In the genomic region with DNA sequence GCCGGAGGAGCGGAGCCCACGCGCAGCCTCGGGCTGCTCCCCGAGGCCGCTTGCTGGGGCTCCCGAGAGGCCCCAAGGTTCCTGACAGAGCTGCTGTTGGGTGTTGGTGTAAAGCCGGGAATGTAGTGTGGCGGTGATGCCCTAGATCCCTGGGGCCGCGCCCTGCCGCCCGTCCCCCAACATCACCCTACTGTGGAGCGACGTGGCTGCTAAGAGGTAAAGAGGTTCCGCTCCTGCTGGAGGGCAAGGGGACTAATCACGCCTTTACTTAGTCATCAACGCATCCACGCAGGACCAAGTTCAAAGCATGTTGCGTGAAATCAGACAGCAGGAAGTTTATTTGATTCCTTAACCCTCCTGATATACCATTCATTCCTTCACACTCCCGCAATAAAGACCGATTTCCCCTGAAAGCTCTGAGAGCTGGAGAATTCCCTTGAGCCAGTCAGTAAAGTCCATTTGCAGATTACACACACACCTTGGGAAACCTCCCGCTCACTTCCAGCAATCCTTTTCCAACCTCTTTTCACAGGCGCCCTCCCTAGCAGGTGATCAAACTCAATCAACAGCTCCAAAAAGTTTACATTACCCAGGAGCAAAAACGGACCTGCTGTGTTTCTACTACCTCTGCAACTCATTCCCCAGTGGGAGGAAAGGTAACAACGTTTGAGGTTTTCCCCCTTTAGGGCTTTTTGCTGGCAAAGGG, we compare ENCODE assay signal across 13 cellular contexts. TPM values are rescaled to one million over a fixed set of nuclear protein-coding genes. Genes with fewer than 3 reads are reported as not detected.
DNase-seq lines count a peak whose midpoint lies in the region; ATAC-seq and TF ChIP-seq lines count a peak whose summit lies in the region.
"Had no signal": no experiment of that assay in that cellular context is flagged by ENCODE, and none has a peak within 500 bp of the region (broad histone marks: within the 10 kb centered on the region; RNA-seq: fewer than 3 reads in every experiment).

No MANE protein-coding gene starts in this region.

- no peaks in the 10 kb centered on the region for H3K79me2 ChIP-seq in Karpas-422 (ENCODE audit: low read length)

- no peaks in the 10 kb centered on the region for H4K20me1 ChIP-seq in Karpas-422 (ENCODE audit: insufficient read depth, low read depth, low read length)

- H3K4me3 ChIP-seq in H7 (ENCODE audit: insufficient read depth, low read depth, low read length), result peak overlapping the region; percentile 59
- H3K4me3 ChIP-seq in body of pancreas, result no peak overlapping the region
- H3K4me3 ChIP-seq in iPS-11a (ENCODE audit: low read depth, low read length), result peak overlapping the region; percentile 49
- no peak overlapping the region for H3K4me3 ChIP-seq in Karpas-422 (ENCODE audit: low read length)
- H3K4me3 ChIP-seq: PC-9 had no signal

- ATAC-seq in body of pancreas (peak; percentile 15), GM19035 (IDR thresholded peaks at IDR 0.05; ENCODE audit: unreplicated experiment) (no peak), HG02571 (IDR thresholded peaks at IDR 0.05; ENCODE audit: unreplicated experiment) (no peak)
- ATAC-seq: CD8-positive, alpha-beta T cell had no signal

- H3K9me2 ChIP-seq in Karpas-422 (replicated peaks; ENCODE audit: insufficient read depth, low read length), result no peaks in the 10 kb centered on the region

- WGBS in body of pancreas, 2 donors, result 3 to 4% methylated on average over 13 to 27 of the region's 27 CpGs

- H3K27me3 ChIP-seq in H7 (ENCODE audit: control insufficient read depth, insufficient read depth, low read length) (peaks cover 40% of the 10 kb centered on the region), body of pancreas (peaks cover 0 to 24% of the 10 kb centered on the region in 2 donors), Karpas-422 (ENCODE audit: low read length) (no peaks in the 10 kb centered on the region)

- peaks cover 18% of the 10 kb centered on the region for H3K4me1 ChIP-seq in body of pancreas
- H3K4me1 ChIP-seq in Karpas-422 (ENCODE audit: low read length), result no peaks in the 10 kb centered on the region

- no peak overlapping the region for H3K4me2 ChIP-seq in Karpas-422 (ENCODE audit: low read depth, low read length, poor library complexity, severe bottlenecking)
- H3K4me2 ChIP-seq: PC-9 had no signal

- no peak for TF ChIP-seq POLR2A in body of pancreas (IDR thresholded peaks at IDR 0.05)

- intact Hi-C loops in body of pancreas (cut with DNase I), result no loop called here

- no peak for TF ChIP-seq CTCF in body of pancreas (IDR thresholded peaks at IDR 0.05)

- DNase-seq in H7, result peak; percentile 10
- DNase-seq in body of pancreas, result no peak
- peak; percentile 76 for DNase-seq in retina
- no peak for DNase-seq in germinal center (ENCODE audit: low spot score)
- no peak for DNase-seq in Karpas-422
- DNase-seq: activated B cell treated with CpG ODN at 0.5 μM for 24 hours; CD8-positive, alpha-beta T cell; naive B cell; NCI-H1417 treated with DMSO at 0.1 percent for 48 hours; PC-9 had no signal

- no peaks in the 10 kb centered on the region for H3K9me3 ChIP-seq in body of pancreas
- H3K9me3 ChIP-seq in Karpas-422 (ENCODE audit: low read length), result peaks cover 7% of the 10 kb centered on the region

- no peaks in the 10 kb centered on the region for H3K36me3 ChIP-seq in H7 (replicated peaks; ENCODE audit: control insufficient read depth, insufficient read depth, low read length)
- no peaks in the 10 kb centered on the region for H3K36me3 ChIP-seq in body of pancreas (replicated peaks in 1 of 2; ENCODE audit: insufficient read depth in 1 of 2, low read depth in 2 of 2)
- H3K36me3 ChIP-seq in Karpas-422 (ENCODE audit: insufficient read depth, low read length), result no peaks in the 10 kb centered on the region

- no peak overlapping the region for H2AFZ ChIP-seq in Karpas-422 (ENCODE audit: low read length)
- H2AFZ ChIP-seq: PC-9 had no signal

- no peak overlapping the region for H3K9ac ChIP-seq in Karpas-422 (ENCODE audit: low read length)

- H3K27ac ChIP-seq in body of pancreas (no peak overlapping the region), Karpas-422 (ENCODE audit: low read length) (no peak overlapping the region)
- H3K27ac ChIP-seq: PC-9 had no signal

RNA-seq across cellular contexts. Expression of gene GABRA2, which starts 0.6 kb away (rescaled TPM):
- 0.17 and 1.4 TPM in 2 replicates for total RNA-seq in H7 (2014; rRNA removed; shearing (Covaris generic))
- under 1 TPM in 1 of 2 donors, not detected in 1; 0.52 TPM for total RNA-seq in body of pancreas
- total RNA-seq in Karpas-422 (2014; rRNA removed; shearing (Covaris generic); ENCODE audit: low replicate concordance), result not detected in 2 replicates
- total RNA-seq: activated B cell treated with CpG ODN at 0.5 μM for 24 hours; CD8-positive, alpha-beta T cell; PC-9 had no signal

Comparison
In these comparisons a context has a peak if more than half of its experiments do, and no peak if none do; other contexts are left out.
1. DNase-seq: peak in H7 (single experiment) and retina (single experiment); none in body of pancreas (0 of 4), germinal center (single experiment) and Karpas-422 (single experiment).
2. H3K4me3 ChIP-seq: peak in H7 (single experiment) and iPS-11a (single experiment); none in body of pancreas (0 of 2) and Karpas-422 (single experiment).